Comparison of ENCODE assay signal across 24 cellular contexts in genomic region chr11:34757026-34757451, GRCh38.
DNase-seq lines count a peak whose midpoint lies in the region; FAIRE-seq and TF ChIP-seq lines count a peak whose summit lies in the region.
"Had no signal": no experiment of that assay in that cellular context is flagged by ENCODE, and none has a peak within 500 bp of the region (broad histone marks: within the 10 kb centered on the region; RNA-seq: fewer than 3 reads in every experiment).

No MANE protein-coding gene starts in this region.

- POLR2A ChIA-PET in MCF 10A (lab: Yijun Ruan, JAX): interaction anchor here (0.6 to 4.9 kb wide), 12 partner anchors 10 to 607 kb away, joined by 3 to 54 read pairs (median 4); partner anchors contain the start of gene EHF

- no peaks in the 10 kb centered on the region for H3K9me2 ChIP-seq in hepatocyte (replicated peaks; ENCODE audit: insufficient read depth)

- H3K79me2 ChIP-seq in hepatocyte: no peaks in the 10 kb centered on the region

- no peaks in the 10 kb centered on the region for H3K9me3 ChIP-seq in breast epithelium
- no peaks in the 10 kb centered on the region for H3K9me3 ChIP-seq in hepatocyte (ENCODE audit: low read depth)
- H3K9me3 ChIP-seq: prostate gland had no signal

- no peaks in the 10 kb centered on the region for H3K27me3 Mint-ChIP-seq in MCF 10A (ENCODE audit: insufficient read depth, unreplicated experiment)
- H3K27me3 Mint-ChIP-seq: type B pancreatic cell had no signal

- intact Hi-C loops in MCF 10A (cut with micrococcal nuclease) (loop anchor here (10.0 kb wide), 1 partner anchor 72 kb away; no protein-coding TSS in a partner anchor), breast epithelium (cut with DNase I; ENCODE audit: low total_unique reads) (no loop called here)

- H2AFZ ChIP-seq in hepatocyte: no peak overlapping the region

- WGBS in hepatocyte (ENCODE audit: low lambda C conversion rate, missing lambda C conversion rate): 78% methylated on average over 1 of the region's 1 CpG

- H4K20me1 ChIP-seq in hepatocyte (ENCODE audit: insufficient read depth, poor library complexity, severe bottlenecking): no peaks in the 10 kb centered on the region

- TF ChIP-seq POLR2A in breast epithelium (IDR thresholded peaks at IDR 0.05): no peak

- H3K4me1 Mint-ChIP-seq in MCF 10A (ENCODE audit: insufficient read depth, unreplicated experiment): peaks cover 25% of the 10 kb centered on the region
- H3K4me1 Mint-ChIP-seq: CD8-positive, alpha-beta memory T cell had no signal

- no peaks in the 10 kb centered on the region for H3K36me3 Mint-ChIP-seq in MCF 10A (ENCODE audit: insufficient read depth, unreplicated experiment)
- H3K36me3 Mint-ChIP-seq: CD8-positive, alpha-beta memory T cell had no signal

- TF ChIP-seq CTCF in MCF 10A (IDR thresholded peaks at IDR 0.05; ENCODE audit: unreplicated experiment) (no peak), breast epithelium (IDR thresholded peaks at IDR 0.05) (no peak), hepatocyte (IDR thresholded peaks at IDR 0.05; ENCODE audit: poor library complexity) (no peak)

- H3K36me3 ChIP-seq in breast epithelium (no peaks in the 10 kb centered on the region), hepatocyte (replicated peaks; ENCODE audit: insufficient read depth, low read depth) (no peaks in the 10 kb centered on the region)
- H3K36me3 ChIP-seq: prostate gland had no signal

- FAIRE-seq in colon (lab: Jason Lieb, UNC): peak; percentile 95
- FAIRE-seq: A204.1 had no signal

- H3K27ac Mint-ChIP-seq in MCF 10A (ENCODE audit: low read depth, unreplicated experiment): peak overlapping the region; percentile 83
- H3K27ac Mint-ChIP-seq: activated T-helper 1 cell treated with anti-CD3 and anti-CD28 coated beads, Interleukin-12 subunit alpha, Interleukin-12 subunit beta, Interleukin-2, Interleukin-4 antibody, amounts not matched to agents 30 ng/mL and 10 ng/mL and 1 ng/mL, durations not matched to agents 14 hours and 24 hours and 36 hours; CD8-positive, alpha-beta memory T cell; type B pancreatic cell had no signal

- H3K27me3 ChIP-seq in breast epithelium: no peaks in the 10 kb centered on the region
- H3K27me3 ChIP-seq in hepatocyte: no peaks in the 10 kb centered on the region

- no TSS peak for BruUV-seq in MCF 10A (replicated peaks; lab: Mats Ljungman, UMichigan)

- no peak overlapping the region for H3K27ac ChIP-seq in breast epithelium
- H3K27ac ChIP-seq in hepatocyte: peak overlapping the region; percentile 79

- H3K4me1 ChIP-seq in breast epithelium: no peaks in the 10 kb centered on the region
- peaks cover 4% of the 10 kb centered on the region for H3K4me1 ChIP-seq in hepatocyte (ENCODE audit: insufficient read depth)
- H3K4me1 ChIP-seq: prostate gland had no signal

- no peak overlapping the region for H3K4me2 ChIP-seq in hepatocyte

- peak; percentile 90 for DNase-seq in MCF 10A (ENCODE audit: unreplicated experiment)
- no peak for DNase-seq in breast epithelium (ENCODE audit: low spot score in 2 of 2)
- DNase-seq in hepatocyte (ENCODE audit: low spot score): peak; percentile 35
- DNase-seq in NCI-H2081 (lab: John Stamatoyannopoulos, UW): no peak
- DNase-seq in activated CD4-positive, CD25-positive, alpha-beta regulatory T cell treated with anti-CD3 and anti-CD28 coated beads, Interleukin-2, amount 50 U/mL, for 72 hours: no peak
- no peak for DNase-seq in NCI-H2196 treated with DMSO at 0.1 percent for 48 hours (lab: John Stamatoyannopoulos, UW; ENCODE audit: unreplicated experiment)
- DNase-seq in activated effector memory CD4-positive, alpha-beta T cell treated with Interleukin-2 at 50 U/mL for 16 hours: no peak
- DNase-seq: activated CD4-positive, alpha-beta T cell treated with anti-CD3 and anti-CD28 coated beads, Interleukin-2, amount 50 U/mL, for 4 hours; activated naive CD4-positive, alpha-beta T cell treated with anti-CD3 and anti-CD28 coated beads, Interleukin-2, amount 50 U/mL, for 16 hours; caudate nucleus; CD8-positive, alpha-beta memory T cell; glutamatergic neuron; GOT3; Karpas-422; NCI-H1092; NCI-H187; NCI-H2227 treated with DMSO at 0.1 percent for 48 hours; NCI-H69; RPMI8226 had no signal

- H3K4me3 Mint-ChIP-seq in MCF 10A (ENCODE audit: unreplicated experiment): no peak overlapping the region
- H3K4me3 Mint-ChIP-seq: activated T-helper 1 cell treated with anti-CD3 and anti-CD28 coated beads, Interleukin-12 subunit alpha, Interleukin-12 subunit beta, Interleukin-2, Interleukin-4 antibody, amounts not matched to agents 30 ng/mL and 10 ng/mL and 1 ng/mL, durations not matched to agents 14 hours and 24 hours and 36 hours; CD8-positive, alpha-beta memory T cell; type B pancreatic cell had no signal

- H3K4me3 ChIP-seq in breast epithelium (no peak overlapping the region), hepatocyte (no peak overlapping the region)
- H3K4me3 ChIP-seq: prostate gland had no signal

- H3K9me3 Mint-ChIP-seq in MCF 10A (ENCODE audit: unreplicated experiment): no peaks in the 10 kb centered on the region
- H3K9me3 Mint-ChIP-seq: activated T-helper 1 cell treated with anti-CD3 and anti-CD28 coated beads, Interleukin-12 subunit alpha, Interleukin-12 subunit beta, Interleukin-2, Interleukin-4 antibody, amounts not matched to agents 30 ng/mL and 10 ng/mL and 1 ng/mL, durations not matched to agents 14 hours and 24 hours and 36 hours; type B pancreatic cell had no signal

- CTCF ChIA-PET in MCF 10A (lab: Yijun Ruan, JAX): interaction anchor here (0.5 to 2.2 kb wide), 4 partner anchors 25 to 135 kb away, joined by 4 to 7 read pairs (median 6); no protein-coding TSS in a partner anchor

Comparison
In these comparisons a context has a peak if more than half of its experiments do, and no peak if none do; other contexts are left out.
1. DNase-seq: peak in MCF 10A (single experiment) and hepatocyte (single experiment); none in breast epithelium (0 of 2), NCI-H2081 (0 of 2), activated CD4-positive, CD25-positive, alpha-beta regulatory T cell treated with anti-CD3 and anti-CD28 coated beads, Interleukin-2, amount 50 U/mL, for 72 hours (single experiment), NCI-H2196 treated with DMSO at 0.1 percent for 48 hours (single experiment) and activated effector memory CD4-positive, alpha-beta T cell treated with Interleukin-2 at 50 U/mL for 16 hours (single experiment).